Comparison of ENCODE assay signal across 16 cellular contexts in genomic region chr2:121287956-121288355, GRCh38. TPM values are rescaled to one million over a fixed set of nuclear protein-coding genes. Genes with fewer than 3 reads are reported as not detected.
DNase-seq lines count a peak whose midpoint lies in the region; ATAC-seq and TF ChIP-seq lines count a peak whose summit lies in the region.
"Had no signal": no experiment of that assay in that cellular context is flagged by ENCODE, and none has a peak within 500 bp of the region (broad histone marks: within the 10 kb centered on the region; RNA-seq: fewer than 3 reads in every experiment).

No MANE protein-coding gene starts in this region.

- H3K9ac ChIP-seq in BLaER1 treated with 17β-estradiol and CSF1 and Interleukin-3, amounts not matched to agents 10 nM and 100 nM = no peak overlapping the region

- H3K27me3 ChIP-seq in BLaER1 treated with 17β-estradiol and CSF1 and Interleukin-3, amounts not matched to agents 10 nM and 100 nM = peaks cover 28 to 33% (median 30%) of the 10 kb centered on the region in 11 experiments

- peaks cover 19 to 39% (median 32%) of the 10 kb centered on the region in 10 experiments for H3K4me1 ChIP-seq in BLaER1 treated with 17β-estradiol and CSF1 and Interleukin-3, amounts not matched to agents 10 nM and 100 nM
- H3K4me1 ChIP-seq: BE2C had no signal

- H3K4me3 Mint-ChIP-seq in type B pancreatic cell = peak overlapping the region; percentile 18
- no peak overlapping the region for H3K4me3 Mint-ChIP-seq in activated naive CD4-positive, alpha-beta T cell treated with anti-CD3 and anti-CD28 coated beads, Interleukin-2, amount 10 ng/mL, durations not matched to agents 7 days and 5 days

- H3K27ac Mint-ChIP-seq in type B pancreatic cell = no peak overlapping the region
- H3K27ac Mint-ChIP-seq in activated naive CD4-positive, alpha-beta T cell treated with anti-CD3 and anti-CD28 coated beads, Interleukin-2, amount 10 ng/mL, durations not matched to agents 7 days and 5 days = no peak overlapping the region
- H3K27ac Mint-ChIP-seq: IgD-negative memory B cell had no signal

- no peaks in the 10 kb centered on the region for H3K36me3 Mint-ChIP-seq in type B pancreatic cell
- H3K36me3 Mint-ChIP-seq in activated naive CD4-positive, alpha-beta T cell treated with anti-CD3 and anti-CD28 coated beads, Interleukin-2, amount 10 ng/mL, durations not matched to agents 7 days and 5 days = no peaks in the 10 kb centered on the region
- H3K36me3 Mint-ChIP-seq: CD8-positive, alpha-beta memory T cell; IgD-negative memory B cell had no signal

- no peaks in the 10 kb centered on the region for H3K9me3 Mint-ChIP-seq in type B pancreatic cell
- H3K9me3 Mint-ChIP-seq in activated naive CD4-positive, alpha-beta T cell treated with anti-CD3 and anti-CD28 coated beads, Interleukin-2, amount 10 ng/mL, durations not matched to agents 7 days and 5 days = no peaks in the 10 kb centered on the region
- H3K9me3 Mint-ChIP-seq: CD8-positive, alpha-beta memory T cell had no signal

- peaks cover 47% of the 10 kb centered on the region for H3K27me3 Mint-ChIP-seq in type B pancreatic cell
- H3K27me3 Mint-ChIP-seq in activated naive CD4-positive, alpha-beta T cell treated with anti-CD3 and anti-CD28 coated beads, Interleukin-2, amount 10 ng/mL, durations not matched to agents 7 days and 5 days = peaks cover 56% of the 10 kb centered on the region

- no peaks in the 10 kb centered on the region for H3K36me3 ChIP-seq in BLaER1 treated with 17β-estradiol and CSF1 and Interleukin-3, amounts not matched to agents 10 nM and 100 nM
- H3K36me3 ChIP-seq: BE2C, HAP-1 had no signal

- DNase-seq in AG20443 (ENCODE audit: low spot score) = peak; percentile 6
- peak; percentile 18 for DNase-seq in ecto neural progenitor cell (ENCODE audit: low spot score)
- DNase-seq in type B pancreatic cell (ENCODE audit: extremely low spot score, unreplicated experiment) = peak; percentile 36
- no peak for DNase-seq in activated naive CD4-positive, alpha-beta T cell treated with anti-CD3 and anti-CD28 coated beads, Interleukin-2, amount 10 ng/mL, durations not matched to agents 7 days and 5 days
- no peak for DNase-seq in left colon
- DNase-seq: BE2C; CD8-positive, alpha-beta memory T cell; COR-L47; DMS 273 treated with DMSO at 0.1 percent for 48 hours; DND-41; EL had no signal

- peaks cover 0 to 11% (median 0%) of the 10 kb centered on the region in 11 experiments; a peak in 6 of 22 replicates for H3K9me3 ChIP-seq in BLaER1 treated with 17β-estradiol and CSF1 and Interleukin-3, amounts not matched to agents 10 nM and 100 nM (replicated peaks in 1 of 11)
- H3K9me3 ChIP-seq: BE2C, HAP-1 had no signal

- peaks cover 9% of the 10 kb centered on the region for H3K4me1 Mint-ChIP-seq in type B pancreatic cell (ENCODE audit: unreplicated experiment)
- H3K4me1 Mint-ChIP-seq in activated naive CD4-positive, alpha-beta T cell treated with anti-CD3 and anti-CD28 coated beads, Interleukin-2, amount 10 ng/mL, durations not matched to agents 7 days and 5 days = peaks cover 4% of the 10 kb centered on the region

- CTCF ChIA-PET in activated naive CD4-positive, alpha-beta T cell treated with anti-CD3 and anti-CD28 coated beads, Interleukin-2, amount 10 ng/mL, durations not matched to agents 7 days and 5 days (lab: Charles Lee) = interaction anchor here (1.2 kb wide), 1 partner anchor 160 kb away, joined by 4 read pairs; no protein-coding TSS in a partner anchor

- no peak for ATAC-seq in left colon
- ATAC-seq: GM12878, HepG2 had no signal

- intact Hi-C loops in left colon (cut with DNase I, micrococcal nuclease) = no loop called here

- no peak for TF ChIP-seq CTCF in type B pancreatic cell (conservative IDR thresholded peaks at IDR 0.05)

- H3K4me2 ChIP-seq in BLaER1 treated with 17β-estradiol and CSF1 and Interleukin-3, amounts not matched to agents 10 nM and 100 nM = peak overlapping the region; percentile 17 to 81 (median 50); a peak in 19 of 22 replicates

- no peaks in the 10 kb centered on the region; a peak in 2 of 22 replicates for H4K20me1 ChIP-seq in BLaER1 treated with 17β-estradiol and CSF1 and Interleukin-3, amounts not matched to agents 10 nM and 100 nM

- no peak overlapping the region for H3K4me3 ChIP-seq in BLaER1 treated with 17β-estradiol and CSF1 and Interleukin-3, amounts not matched to agents 10 nM and 100 nM
- H3K4me3 ChIP-seq: GM12878, HAP-1 had no signal

- H3K27ac ChIP-seq in BLaER1 treated with 17β-estradiol and CSF1 and Interleukin-3, amounts not matched to agents 10 nM and 100 nM = peak overlapping the region in 5 of 11 experiments; percentile 3 to 51 (median 36); a peak in 6 of 22 replicates

RNA-seq across cellular contexts. Expression of gene TFCP2L1, which starts 3.0 kb away (rescaled TPM):
- total RNA-seq in type B pancreatic cell (ENCODE audit: low replicate concordance) (3.0 and 4.6 TPM in 2 replicates), left colon (100 to 1,000 TPM; 106 to 149 TPM)
- total RNA-seq: HepG2 had no signal

Comparison
In these comparisons a context has a peak if more than half of its experiments do, and no peak if none do; other contexts are left out.
1. DNase-seq: peak in AG20443 (single experiment), ecto neural progenitor cell (single experiment) and type B pancreatic cell (single experiment); none in activated naive CD4-positive, alpha-beta T cell treated with anti-CD3 and anti-CD28 coated beads, Interleukin-2, amount 10 ng/mL, durations not matched to agents 7 days and 5 days (single experiment) and left colon (0 of 2).
2. RNA of gene TFCP2L1, which starts 3.0 kb away (total RNA-seq): 106 to 149 TPM in left colon; 3.0 to 4.6 TPM in type B pancreatic cell; every median in the first group is over 10 times any median in the second.